Comparison of ENCODE assay signal across 18 cellular contexts in the genomic region with DNA sequence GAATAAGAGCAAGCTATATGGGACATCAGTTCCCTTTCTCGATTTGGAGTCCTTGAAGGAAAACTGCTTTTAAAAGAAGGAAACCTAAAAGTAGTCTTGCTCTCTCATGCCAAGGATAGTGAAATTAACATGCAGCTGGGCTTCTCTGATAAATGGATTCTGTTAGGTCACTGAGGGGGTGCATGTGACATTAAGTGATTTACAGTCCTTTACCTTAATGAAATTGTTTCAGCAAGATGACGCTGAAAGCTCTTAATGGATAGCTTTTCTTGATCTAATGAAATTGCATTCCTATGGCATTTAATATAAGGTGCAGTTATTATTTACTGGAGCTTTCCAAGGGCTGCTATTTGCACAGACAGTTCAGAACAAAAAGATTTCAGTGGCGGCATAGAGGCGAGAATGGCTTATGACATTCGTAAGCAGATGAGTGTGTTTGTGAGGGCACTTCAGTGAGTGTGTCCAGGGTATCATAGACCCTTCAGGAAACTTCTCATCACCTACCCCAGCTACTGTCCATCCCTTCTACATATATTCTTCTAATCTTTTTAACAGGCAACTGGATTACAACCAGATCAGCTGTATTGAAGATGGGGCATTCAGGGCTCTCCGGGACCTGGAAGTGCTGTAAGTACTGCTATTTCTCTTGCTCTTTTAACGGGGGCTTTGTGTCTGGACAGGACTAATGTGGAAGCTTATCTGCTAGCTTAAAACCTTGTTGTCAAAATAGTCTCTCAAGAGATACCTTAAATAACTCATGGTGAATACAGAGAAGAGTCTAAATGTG.
"Had no signal": no experiment of that assay in that cellular context is flagged by ENCODE, and none has a peak within 500 bp of the region (broad histone marks: within the 10 kb centered on the region; RNA-seq: fewer than 3 reads in every experiment).

No MANE protein-coding gene starts in this region.

- DNase-seq: activated B cell treated with CpG ODN at 0.5 μM for 24 hours; activated CD4-positive, alpha-beta T cell treated with anti-CD3 and anti-CD28 coated beads for 36 hours; activated CD4-positive, alpha-beta T cell treated with anti-CD3 and anti-CD28 coated beads, Interleukin-2, amount 50 U/mL, for 48 hours; activated CD8-positive, alpha-beta memory T cell treated with anti-CD3 and anti-CD28 coated beads, Interleukin-2, amount 50 U/mL, for 48 hours; activated naive CD4-positive, alpha-beta T cell treated with Interleukin-2 at 50 U/mL for 16 hours; activated naive CD8-positive, alpha-beta T cell treated with anti-CD3 and anti-CD28 coated beads for 36 hours; activated T-cell treated with anti-CD3 and anti-CD28 coated beads, Interleukin-2, amount 50 U/mL, for 4 hours; colonic mucosa; head of caudate nucleus; hypothalamus; left ventricle myocardium superior; stimulated activated CD4-positive, alpha-beta T cell treated with anti-CD3 and anti-CD28 coated beads, Interleukin-2, amount 100 ng/mL, for 48 hours; stimulated activated CD8-positive, alpha-beta memory T cell treated with anti-CD3 and anti-CD28 coated beads, Interleukin-4, amount 100 ng/mL, for 48 hours; stimulated activated naive B cell treated with anti-CD40 and anti-IgM and Interleukin-4, amounts not matched to agents 10 μg/mL and 1 μg/mL and 100 μg/mL, for 72 hours; T-helper 9 cell; transverse colon had no signal

- H3K27ac ChIP-seq: colonic mucosa, esophagus muscularis mucosa, neural progenitor cell, transverse colon had no signal

- H3K4me3 Mint-ChIP-seq: activated B cell treated with CpG ODN at 0.5 μM for 24 hours; activated CD4-positive, alpha-beta T cell treated with anti-CD3 and anti-CD28 coated beads for 36 hours; activated naive CD8-positive, alpha-beta T cell treated with anti-CD3 and anti-CD28 coated beads for 36 hours; activated T-cell treated with anti-CD3 and anti-CD28 coated beads, Interleukin-2, amount 50 U/mL, for 4 hours; neural progenitor cell; stimulated activated naive B cell treated with anti-CD40 and anti-IgM and Interleukin-4, amounts not matched to agents 10 μg/mL and 1 μg/mL and 100 μg/mL, for 72 hours had no signal

- H3K36me3 Mint-ChIP-seq: activated naive CD8-positive, alpha-beta T cell treated with anti-CD3 and anti-CD28 coated beads for 36 hours; stimulated activated naive B cell treated with anti-CD40 and anti-IgM and Interleukin-4, amounts not matched to agents 10 μg/mL and 1 μg/mL and 100 μg/mL, for 72 hours had no signal

- H3K9me3 Mint-ChIP-seq: activated B cell treated with CpG ODN at 0.5 μM for 24 hours; activated naive CD8-positive, alpha-beta T cell treated with anti-CD3 and anti-CD28 coated beads for 36 hours; activated T-cell treated with anti-CD3 and anti-CD28 coated beads, Interleukin-2, amount 50 U/mL, for 4 hours; neural progenitor cell; stimulated activated naive B cell treated with anti-CD40 and anti-IgM and Interleukin-4, amounts not matched to agents 10 μg/mL and 1 μg/mL and 100 μg/mL, for 72 hours had no signal

- H3K36me3 ChIP-seq: colonic mucosa, esophagus muscularis mucosa, neural progenitor cell, transverse colon had no signal

- H3K4me1 ChIP-seq: colonic mucosa, neural progenitor cell, transverse colon had no signal

- H3K4me1 Mint-ChIP-seq: activated B cell treated with CpG ODN at 0.5 μM for 24 hours; activated CD4-positive, alpha-beta T cell treated with anti-CD3 and anti-CD28 coated beads for 36 hours; activated naive CD8-positive, alpha-beta T cell treated with anti-CD3 and anti-CD28 coated beads for 36 hours; neural progenitor cell; stimulated activated naive B cell treated with anti-CD40 and anti-IgM and Interleukin-4, amounts not matched to agents 10 μg/mL and 1 μg/mL and 100 μg/mL, for 72 hours had no signal

- H3K4me3 ChIP-seq: colonic mucosa, esophagus muscularis mucosa, neural progenitor cell, transverse colon had no signal

- H3K27me3 Mint-ChIP-seq: activated B cell treated with CpG ODN at 0.5 μM for 24 hours; activated CD4-positive, alpha-beta T cell treated with anti-CD3 and anti-CD28 coated beads for 36 hours; activated naive CD8-positive, alpha-beta T cell treated with anti-CD3 and anti-CD28 coated beads for 36 hours; stimulated activated naive B cell treated with anti-CD40 and anti-IgM and Interleukin-4, amounts not matched to agents 10 μg/mL and 1 μg/mL and 100 μg/mL, for 72 hours had no signal

- H3K27me3 ChIP-seq: colonic mucosa, esophagus muscularis mucosa, neural progenitor cell, transverse colon had no signal

- H3K9me3 ChIP-seq: colonic mucosa, esophagus muscularis mucosa, transverse colon had no signal

- H3K27ac Mint-ChIP-seq: activated B cell treated with CpG ODN at 0.5 μM for 24 hours; activated CD4-positive, alpha-beta T cell treated with anti-CD3 and anti-CD28 coated beads for 36 hours; activated naive CD8-positive, alpha-beta T cell treated with anti-CD3 and anti-CD28 coated beads for 36 hours; neural progenitor cell; stimulated activated naive B cell treated with anti-CD40 and anti-IgM and Interleukin-4, amounts not matched to agents 10 μg/mL and 1 μg/mL and 100 μg/mL, for 72 hours had no signal
